8 cellular contexts compared by ENCODE assay signal in the genomic region with DNA sequence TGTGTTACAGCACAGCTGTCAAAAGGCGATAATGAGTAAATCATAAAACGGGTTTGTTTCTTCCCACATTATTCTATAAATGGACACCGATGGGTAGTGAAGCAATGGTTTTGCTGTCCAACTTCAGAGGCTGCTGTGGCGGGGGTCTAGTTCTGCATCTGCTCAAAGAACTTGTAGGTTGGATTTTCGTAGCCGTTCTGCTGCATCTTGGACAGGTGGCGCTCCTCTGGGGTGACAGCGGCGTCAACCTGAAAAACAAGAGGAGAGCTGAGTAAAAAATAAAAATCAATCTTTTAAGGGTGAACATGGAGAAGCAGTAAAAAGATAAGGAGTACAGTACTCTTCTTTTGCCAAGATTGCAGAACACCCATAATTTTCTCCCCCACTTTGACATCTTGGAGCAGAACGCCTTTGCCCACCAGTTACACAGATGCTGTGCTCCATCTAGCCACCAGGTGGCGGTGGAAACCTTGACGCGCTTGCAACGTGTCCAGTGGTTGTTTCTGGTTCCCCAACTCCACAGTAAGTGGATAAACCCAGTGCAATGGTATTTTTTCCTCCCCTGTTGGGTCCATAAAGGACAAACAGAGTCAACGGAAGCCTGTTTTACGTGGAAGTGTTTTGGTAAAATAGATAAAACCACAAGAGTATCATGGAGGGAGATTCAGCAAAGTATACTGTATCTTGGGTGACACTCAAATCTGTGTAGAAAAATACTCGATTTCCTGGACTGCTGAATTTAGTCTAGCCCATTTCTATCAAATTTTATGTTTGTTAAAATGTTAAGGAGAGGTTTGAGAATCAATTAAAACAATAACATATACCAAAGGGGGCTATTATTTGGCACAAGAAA.
A peak's percentile ranks its signal among the peaks of the same experiment; 100 is the strongest.
DNase-seq lines count a peak whose midpoint lies in the region; ATAC-seq and TF ChIP-seq lines count a peak whose summit lies in the region.

No MANE protein-coding gene starts in this region.

- ATAC-seq in GM23338: peak; percentile 79

- peak; percentile 87 for TF ChIP-seq RAD21 in SK-N-SH (IDR thresholded peaks at IDR 0.05; ENCODE audit: low read length)

- H3K9me2 ChIP-seq in GM23338 (ENCODE audit: insufficient read depth) (no peaks in the 10 kb centered on the region), SK-N-SH (no peaks in the 10 kb centered on the region)

- no peaks in the 10 kb centered on the region for H3K4me1 ChIP-seq in GM23338 (ENCODE audit: insufficient read depth)
- H3K4me1 ChIP-seq in KMS-11 (ENCODE audit: low read depth, poor library complexity, severe bottlenecking): no peaks in the 10 kb centered on the region
- no peaks in the 10 kb centered on the region for H3K4me1 ChIP-seq in SK-N-SH (ENCODE audit: control insufficient read depth in 1 of 2, insufficient read depth in 2 of 2, low read depth in 1 of 2, low read length in 1 of 2)
- H3K4me1 ChIP-seq in cardiac muscle cell (ENCODE audit: low read depth): no peaks in the 10 kb centered on the region

- peaks cover 13% of the 10 kb centered on the region for H3K9me3 Mint-ChIP-seq in GM23338

- peaks cover 10% of the 10 kb centered on the region for H3F3A ChIP-seq in GM23338 (replicated peaks; ENCODE audit: low read depth)
- peaks cover 4% of the 10 kb centered on the region for H3F3A ChIP-seq in SK-N-SH (replicated peaks; ENCODE audit: insufficient read depth)

- TF ChIP-seq CTCF in GM12872 (IDR thresholded peaks at IDR 0.05; ENCODE audit: insufficient read depth, low read depth, low read length): peak; percentile 97
- TF ChIP-seq CTCF in GM23338 (conservative IDR thresholded peaks at IDR 0.05; ENCODE audit: low read depth in 2 of 2): peak; percentile 89 to 93
- peak; percentile 98 for TF ChIP-seq CTCF in KMS-11 (conservative IDR thresholded peaks at IDR 0.05; ENCODE audit: low read depth, low read length)
- peak; percentile 97 for TF ChIP-seq CTCF in SK-N-SH (IDR thresholded peaks at IDR 0.05)
- TF ChIP-seq CTCF in cardiac muscle cell (IDR thresholded peaks at IDR 0.05; ENCODE audit: low read depth, low read length): peak; percentile 98

- no peak overlapping the region for H3K4me3 Mint-ChIP-seq in GM23338

- TF ChIP-seq EP300 in SK-N-SH (IDR thresholded peaks at IDR 0.05; ENCODE audit: borderline replicate concordance in 1 of 2, low read depth in 1 of 2, low read length in 1 of 2): no peak

- H3K36me3 ChIP-seq in GM23338 (ENCODE audit: insufficient read depth) (peaks cover 9% of the 10 kb centered on the region), KMS-11 (ENCODE audit: insufficient read depth) (no peaks in the 10 kb centered on the region), SK-N-SH (replicated peaks in 1 of 2; ENCODE audit: control insufficient read depth in 1 of 2, insufficient read depth in 2 of 2, low read length in 1 of 2) (peaks cover 7 to 24% of the 10 kb centered on the region in 2 experiments), cardiac muscle cell (peaks cover 4% of the 10 kb centered on the region)

- no peak overlapping the region for H2AFZ ChIP-seq in GM23338
- no peak overlapping the region for H2AFZ ChIP-seq in KMS-11 (ENCODE audit: low read depth)
- H2AFZ ChIP-seq in SK-N-SH (ENCODE audit: low read depth): no peak overlapping the region

- H3K27ac Mint-ChIP-seq in GM23338: no peak overlapping the region

- 0 out of 2 replicates have a peak, but pooled peaks cover 2% of the 10 kb centered on the region for H3K79me2 ChIP-seq in GM23338 (replicated peaks; ENCODE audit: insufficient read depth)
- H3K79me2 ChIP-seq in KMS-11 (ENCODE audit: insufficient read depth, low read depth): no peaks in the 10 kb centered on the region
- H3K79me2 ChIP-seq in SK-N-SH (ENCODE audit: insufficient read depth): no peaks in the 10 kb centered on the region

- peak; percentile 74 for DNase-seq in GM23338 (ENCODE audit: low spot score)
- peak; percentile 64 for DNase-seq in SK-N-SH
- DNase-seq in activated naive CD4-positive, alpha-beta T cell treated with anti-CD3 and anti-CD28 coated beads, Interleukin-2, amount 50 U/mL, for 16 hours: peak; percentile 54
- DNase-seq in cardiac muscle cell (ENCODE audit: low read depth in 1 of 2, low spot score in 1 of 2): peak; percentile 71 to 78
- peak; percentile 74 for DNase-seq in putamen (ENCODE audit: low spot score)
- DNase-seq in mesenteric fat pad (ENCODE audit: low spot score): no peak

- 0 out of 3 replicates have a peak, but pooled peaks cover 3% of the 10 kb centered on the region for H3K4me1 Mint-ChIP-seq in GM23338

- H3K27me3 Mint-ChIP-seq in GM23338 (ENCODE audit: insufficient read depth, low read depth, poor library complexity): peaks cover 13% of the 10 kb centered on the region

- H4K20me1 ChIP-seq in GM23338 (replicated peaks; ENCODE audit: insufficient read depth): peaks cover 1% of the 10 kb centered on the region; the same call in 1 of the 2 replicates
- H4K20me1 ChIP-seq in KMS-11 (ENCODE audit: insufficient read depth): no peaks in the 10 kb centered on the region
- no peaks in the 10 kb centered on the region for H4K20me1 ChIP-seq in SK-N-SH (ENCODE audit: insufficient read depth)

- CTCF ChIA-PET in SK-N-SH (lab: Yijun Ruan, JAX): interaction anchor here (0.6 to 7.6 kb wide), 17 partner anchors 12 to 963 kb away, joined by 3 to 59 read pairs (median 4); a partner anchor contains a TSS

- H3K9ac ChIP-seq in KMS-11 (no peak overlapping the region), SK-N-SH (no peak overlapping the region)

- H3K36me3 Mint-ChIP-seq in GM23338 (ENCODE audit: low read depth): peaks cover 66% of the 10 kb centered on the region

- no peak overlapping the region for H3K4me3 ChIP-seq in GM23338
- H3K4me3 ChIP-seq in KMS-11 (IDR thresholded peaks at IDR 0.05; ENCODE audit: insufficient read depth, low read depth, low read length): no peak overlapping the region
- peak overlapping the region in 1 of 2 experiments; percentile 17; a peak in 2 of 4 replicates for H3K4me3 ChIP-seq in SK-N-SH (ENCODE audit: low read depth in 2 of 2, low read length in 1 of 2)
- H3K4me3 ChIP-seq in cardiac muscle cell: no peak overlapping the region

- H3K9me3 ChIP-seq in SK-N-SH (no peaks in the 10 kb centered on the region), cardiac muscle cell (ENCODE audit: low read depth) (no peaks in the 10 kb centered on the region)

- no peak overlapping the region for H3K4me2 ChIP-seq in GM23338
- no peak overlapping the region for H3K4me2 ChIP-seq in KMS-11
- H3K4me2 ChIP-seq in SK-N-SH: no peak overlapping the region

- H3K27ac ChIP-seq in GM23338 (ENCODE audit: low read depth): no peak overlapping the region
- no peak overlapping the region for H3K27ac ChIP-seq in KMS-11
- no peak overlapping the region; a peak in 1 of 4 replicates for H3K27ac ChIP-seq in SK-N-SH (ENCODE audit: low read depth in 2 of 2, low read length in 1 of 2)
- no peak overlapping the region for H3K27ac ChIP-seq in cardiac muscle cell

- no peaks in the 10 kb centered on the region for H3K27me3 ChIP-seq in GM23338 (ENCODE audit: insufficient read depth)
- H3K27me3 ChIP-seq in KMS-11 (ENCODE audit: insufficient read depth, low read depth): no peaks in the 10 kb centered on the region
- no peaks in the 10 kb centered on the region for H3K27me3 ChIP-seq in SK-N-SH (ENCODE audit: insufficient read depth)
- H3K27me3 ChIP-seq in cardiac muscle cell: no peaks in the 10 kb centered on the region

- WGBS in SK-N-SH (ENCODE audit: low lambda C conversion rate): 69% methylated on average over 17 of the region's 17 CpGs

- POLR2A ChIA-PET in SK-N-SH (lab: Yijun Ruan, JAX): no interaction called here

TF ChIP-seq in GM23338, 12 proteins besides CTCF, POLR2A, EP300 and RAD21:
- TF ChIP-seq, protein P1, sequence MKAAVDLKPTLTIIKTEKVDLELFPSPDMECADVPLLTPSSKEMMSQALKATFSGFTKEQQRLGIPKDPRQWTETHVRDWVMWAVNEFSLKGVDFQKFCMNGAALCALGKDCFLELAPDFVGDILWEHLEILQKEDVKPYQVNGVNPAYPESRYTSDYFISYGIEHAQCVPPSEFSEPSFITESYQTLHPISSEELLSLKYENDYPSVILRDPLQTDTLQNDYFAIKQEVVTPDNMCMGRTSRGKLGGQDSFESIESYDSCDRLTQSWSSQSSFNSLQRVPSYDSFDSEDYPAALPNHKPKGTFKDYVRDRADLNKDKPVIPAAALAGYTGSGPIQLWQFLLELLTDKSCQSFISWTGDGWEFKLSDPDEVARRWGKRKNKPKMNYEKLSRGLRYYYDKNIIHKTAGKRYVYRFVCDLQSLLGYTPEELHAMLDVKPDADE (IDR thresholded peaks at IDR 0.05): no peak
- no peak for TF ChIP-seq STAT1 (IDR thresholded peaks at IDR 0.05; ENCODE audit: unreplicated experiment)
- no peak for TF ChIP-seq EZH2 (IDR thresholded peaks at IDR 0.05; ENCODE audit: low read depth, unreplicated experiment)

TF ChIP-seq in SK-N-SH, 30 proteins besides CTCF, POLR2A, EP300 and RAD21:
- peak; percentile 89 for TF ChIP-seq SMC3 (IDR thresholded peaks at IDR 0.05; ENCODE audit: low read depth, low read length)
- no peak for TF ChIP-seq JUND (IDR thresholded peaks at IDR 0.05)
